Comparison of ENCODE assay signal across 25 cellular contexts in the genomic region with DNA sequence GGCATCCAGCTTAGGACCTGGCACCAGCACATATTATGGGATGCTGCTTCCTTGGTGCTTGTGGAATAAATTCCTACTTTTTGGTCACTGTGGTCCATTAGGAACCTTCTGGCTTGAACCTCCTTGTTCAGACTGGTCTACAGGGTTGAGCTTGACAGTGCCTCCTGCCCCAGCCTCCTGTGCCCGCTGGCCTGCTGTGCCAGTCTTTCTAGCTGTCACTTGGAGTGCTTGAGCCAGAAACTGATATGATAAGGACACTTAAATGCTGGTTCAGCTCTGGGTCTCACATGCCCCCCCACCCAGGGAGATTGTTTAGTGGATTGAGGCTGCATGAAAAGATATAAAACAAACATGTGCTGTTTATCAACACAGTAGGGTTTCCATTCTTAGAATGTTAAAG.
DNase-seq lines count a peak whose midpoint lies in the region; ATAC-seq lines count a peak whose summit lies in the region.
"Had no signal": no experiment of that assay in that cellular context is flagged by ENCODE, and none has a peak within 500 bp of the region (broad histone marks: within the 10 kb centered on the region; RNA-seq: fewer than 3 reads in every experiment).

No MANE protein-coding gene starts in this region.

- no peak overlapping the region for H3K27ac ChIP-seq in SJCRH30
- H3K27ac ChIP-seq: epithelial cell of prostate, skin epidermis had no signal

- H3K9me3 Mint-ChIP-seq in stimulated activated effector memory CD8-positive, alpha-beta T cell treated with anti-CD3 and anti-CD28 coated beads, Interleukin-12 subunit alpha, Interleukin-12 subunit beta, amount 100 ng/mL, for 72 hours: no peaks in the 10 kb centered on the region
- no peaks in the 10 kb centered on the region for H3K9me3 Mint-ChIP-seq in activated naive CD8-positive, alpha-beta T cell treated with anti-CD3 and anti-CD28 coated beads for 36 hours
- H3K9me3 Mint-ChIP-seq: activated CD4-positive, alpha-beta memory T cell treated with anti-CD3 and anti-CD28 coated beads for 36 hours; naive thymus-derived CD4-positive, alpha-beta T cell had no signal

- peaks cover 48% of the 10 kb centered on the region for H3K4me1 Mint-ChIP-seq in stimulated activated effector memory CD8-positive, alpha-beta T cell treated with anti-CD3 and anti-CD28 coated beads, Interleukin-12 subunit alpha, Interleukin-12 subunit beta, amount 100 ng/mL, for 72 hours
- H3K4me1 Mint-ChIP-seq in activated naive CD8-positive, alpha-beta T cell treated with anti-CD3 and anti-CD28 coated beads for 36 hours: peaks cover under 1% of the 10 kb centered on the region
- H3K4me1 Mint-ChIP-seq: mesothelial cell of epicardium had no signal

- ATAC-seq in left ventricle myocardium superior: peak; percentile 74
- ATAC-seq in stimulated activated effector memory CD8-positive, alpha-beta T cell treated with anti-CD3 and anti-CD28 coated beads, Interleukin-12 subunit alpha, Interleukin-12 subunit beta, amount 100 ng/mL, for 72 hours: no peak
- ATAC-seq: activated CD4-positive, CD25-positive, alpha-beta regulatory T cell treated with anti-CD3 and anti-CD28 coated beads, Interleukin-2, amount 50 U/mL, for 24 hours; K562; naive thymus-derived CD4-positive, alpha-beta T cell; PC-3 had no signal

- no peak overlapping the region for H3K27ac Mint-ChIP-seq in stimulated activated effector memory CD8-positive, alpha-beta T cell treated with anti-CD3 and anti-CD28 coated beads, Interleukin-12 subunit alpha, Interleukin-12 subunit beta, amount 100 ng/mL, for 72 hours
- H3K27ac Mint-ChIP-seq in activated naive CD8-positive, alpha-beta T cell treated with anti-CD3 and anti-CD28 coated beads for 36 hours: no peak overlapping the region
- H3K27ac Mint-ChIP-seq: activated CD4-positive, alpha-beta memory T cell treated with anti-CD3 and anti-CD28 coated beads for 36 hours; mesothelial cell of epicardium had no signal

- no peaks in the 10 kb centered on the region for H3K4me1 ChIP-seq in SJCRH30

- no peaks in the 10 kb centered on the region for H3K27me3 ChIP-seq in SJCRH30
- H3K27me3 ChIP-seq: MG63 had no signal

- intact Hi-C loops in left ventricle myocardium superior (cut with micrococcal nuclease): no loop called here

- H3K4me3 Mint-ChIP-seq in stimulated activated effector memory CD8-positive, alpha-beta T cell treated with anti-CD3 and anti-CD28 coated beads, Interleukin-12 subunit alpha, Interleukin-12 subunit beta, amount 100 ng/mL, for 72 hours: no peak overlapping the region
- no peak overlapping the region for H3K4me3 Mint-ChIP-seq in activated naive CD8-positive, alpha-beta T cell treated with anti-CD3 and anti-CD28 coated beads for 36 hours
- H3K4me3 Mint-ChIP-seq: activated CD4-positive, alpha-beta memory T cell treated with anti-CD3 and anti-CD28 coated beads for 36 hours; mesothelial cell of epicardium; naive thymus-derived CD4-positive, alpha-beta T cell had no signal

- no peaks in the 10 kb centered on the region for H3K27me3 Mint-ChIP-seq in activated naive CD8-positive, alpha-beta T cell treated with anti-CD3 and anti-CD28 coated beads for 36 hours
- H3K27me3 Mint-ChIP-seq: activated CD4-positive, alpha-beta memory T cell treated with anti-CD3 and anti-CD28 coated beads for 36 hours; CD4-positive, alpha-beta memory T cell; naive thymus-derived CD4-positive, alpha-beta T cell had no signal

- H3K9me3 ChIP-seq in SJCRH30 (replicated peaks): no peaks in the 10 kb centered on the region

- H3K4me3 ChIP-seq in SJCRH30: no peak overlapping the region
- H3K4me3 ChIP-seq: K562, MG63, skin epidermis had no signal

- peaks cover 2% of the 10 kb centered on the region; the same call in 1 of the 2 replicates for H3K36me3 ChIP-seq in SJCRH30
- H3K36me3 ChIP-seq: MG63 had no signal

- H3K36me3 Mint-ChIP-seq in stimulated activated effector memory CD8-positive, alpha-beta T cell treated with anti-CD3 and anti-CD28 coated beads, Interleukin-12 subunit alpha, Interleukin-12 subunit beta, amount 100 ng/mL, for 72 hours: no peaks in the 10 kb centered on the region
- H3K36me3 Mint-ChIP-seq in activated naive CD8-positive, alpha-beta T cell treated with anti-CD3 and anti-CD28 coated beads for 36 hours: no peaks in the 10 kb centered on the region
- H3K36me3 Mint-ChIP-seq: activated CD4-positive, alpha-beta memory T cell treated with anti-CD3 and anti-CD28 coated beads for 36 hours; mesothelial cell of epicardium had no signal

- peak; percentile 27 for DNase-seq in DMS53 (lab: John Stamatoyannopoulos, UW)
- no peak for DNase-seq in DMS53 treated with DMSO at 0.1 percent for 48 hours (lab: John Stamatoyannopoulos, UW; ENCODE audit: unreplicated experiment)
- peak; percentile 84 for DNase-seq in NCI-H146 (lab: John Stamatoyannopoulos, UW)
- DNase-seq in NCI-H510A (lab: John Stamatoyannopoulos, UW): peak; percentile 29
- DNase-seq in left ventricle myocardium superior: peak; percentile 46
- DNase-seq in SJCRH30: no peak
- no peak for DNase-seq in stimulated activated effector memory CD8-positive, alpha-beta T cell treated with anti-CD3 and anti-CD28 coated beads, Interleukin-12 subunit alpha, Interleukin-12 subunit beta, amount 100 ng/mL, for 72 hours (ENCODE audit: low spot score in 2 of 2)
- no peak for DNase-seq in activated naive CD8-positive, alpha-beta T cell treated with anti-CD3 and anti-CD28 coated beads for 36 hours
- DNase-seq: 8988T; activated CD4-positive, alpha-beta memory T cell treated with anti-CD3 and anti-CD28 coated beads for 36 hours; activated effector memory CD4-positive, alpha-beta T cell treated with Interleukin-2 at 50 U/mL for 16 hours; CD4-positive, alpha-beta memory T cell; GOT3; MG63; naive thymus-derived CD4-positive, alpha-beta T cell; NCI-H1694 treated with DMSO at 0.1 percent for 48 hours; occipital lobe; PC-3; SHP77; trophoblast cell had no signal

Comparison
In these comparisons a context has a peak if more than half of its experiments do, and no peak if none do; other contexts are left out.
1. DNase-seq: peak in DMS53 (single experiment), NCI-H146 (single experiment), NCI-H510A (single experiment) and left ventricle myocardium superior (single experiment); none in DMS53 treated with DMSO at 0.1 percent for 48 hours (single experiment), SJCRH30 (0 of 2), stimulated activated effector memory CD8-positive, alpha-beta T cell treated with anti-CD3 and anti-CD28 coated beads, Interleukin-12 subunit alpha, Interleukin-12 subunit beta, amount 100 ng/mL, for 72 hours (0 of 2) and activated naive CD8-positive, alpha-beta T cell treated with anti-CD3 and anti-CD28 coated beads for 36 hours (single experiment).